ENCODE assay signal across 1 cellular context in the genomic region with DNA sequence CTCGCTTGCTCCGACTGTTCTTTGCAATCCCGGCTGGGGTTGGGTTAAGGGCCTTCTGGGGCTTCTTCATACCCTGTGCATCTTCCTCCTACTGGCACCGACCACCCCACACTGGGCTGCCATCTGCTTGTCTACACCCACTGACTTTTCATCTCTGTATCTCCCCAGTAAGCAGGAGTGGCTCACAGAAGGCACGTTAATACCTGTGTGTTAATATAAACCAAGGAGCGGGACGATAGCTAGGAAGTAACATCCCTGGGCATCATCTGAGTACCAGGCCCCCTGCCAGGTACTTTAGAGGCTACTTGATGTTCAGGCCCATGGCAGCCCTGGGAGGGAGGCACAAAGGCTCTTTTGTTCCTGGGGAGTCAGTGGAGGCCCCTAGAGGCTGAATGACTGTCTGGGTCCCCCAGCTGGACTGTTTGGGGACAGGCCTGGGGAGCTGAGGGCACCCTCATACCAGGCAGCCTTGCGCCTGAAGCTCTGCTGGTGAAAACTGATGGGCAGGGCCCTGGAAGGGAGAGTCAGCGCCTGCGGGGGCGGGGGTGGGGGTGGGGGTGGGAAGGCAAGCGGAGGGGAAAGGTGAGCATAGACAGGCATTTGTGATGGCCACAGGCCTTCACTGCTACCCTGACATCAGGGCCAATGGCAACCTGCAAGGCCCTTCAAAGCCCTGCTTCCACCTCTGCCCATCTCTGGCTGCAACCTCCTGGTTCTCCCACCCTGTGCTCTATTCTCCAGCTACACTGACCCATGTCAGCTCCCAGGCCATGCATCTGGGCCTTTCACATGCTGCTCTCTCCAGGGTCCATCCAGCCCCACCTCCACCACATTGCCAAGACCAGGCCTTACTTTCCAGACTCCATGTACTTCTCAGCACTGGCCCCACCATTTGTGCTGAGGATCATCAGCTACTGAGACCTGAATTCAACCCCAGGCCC.
TF ChIP-seq lines count a peak whose summit lies in the region.

No MANE protein-coding gene starts in this region.

TF ChIP-seq in HCT116, 20 proteins besides CTCF, POLR2A, EP300 and RAD21 (continued from another document):
- TF ChIP-seq, protein P1, sequence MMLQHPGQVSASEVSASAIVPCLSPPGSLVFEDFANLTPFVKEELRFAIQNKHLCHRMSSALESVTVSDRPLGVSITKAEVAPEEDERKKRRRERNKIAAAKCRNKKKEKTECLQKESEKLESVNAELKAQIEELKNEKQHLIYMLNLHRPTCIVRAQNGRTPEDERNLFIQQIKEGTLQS (IDR thresholded peaks at IDR 0.05) = no peak
- no peak for TF ChIP-seq SIN3A (IDR thresholded peaks at IDR 0.05; ENCODE audit: low read depth)
- TF ChIP-seq JUND (IDR thresholded peaks at IDR 0.05) = no peak
- TF ChIP-seq CBX3 (IDR thresholded peaks at IDR 0.05; ENCODE audit: low read depth) = no peak
- no peak for TF ChIP-seq EZH2 (IDR thresholded peaks at IDR 0.05)
- TF ChIP-seq YY1 (IDR thresholded peaks at IDR 0.05; ENCODE audit: extremely low read depth, insufficient replicate concordance, low read depth, low read length) = no peak
- TF ChIP-seq, protein P2, sequence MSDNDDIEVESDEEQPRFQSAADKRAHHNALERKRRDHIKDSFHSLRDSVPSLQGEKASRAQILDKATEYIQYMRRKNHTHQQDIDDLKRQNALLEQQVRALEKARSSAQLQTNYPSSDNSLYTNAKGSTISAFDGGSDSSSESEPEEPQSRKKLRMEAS (IDR thresholded peaks at IDR 0.05) = no peak
- TF ChIP-seq EZH2phosphoT487 (IDR thresholded peaks at IDR 0.05; ENCODE audit: borderline replicate concordance) = no peak
